Comparison of ENCODE assay signal across 2 cellular contexts in the genomic region with DNA sequence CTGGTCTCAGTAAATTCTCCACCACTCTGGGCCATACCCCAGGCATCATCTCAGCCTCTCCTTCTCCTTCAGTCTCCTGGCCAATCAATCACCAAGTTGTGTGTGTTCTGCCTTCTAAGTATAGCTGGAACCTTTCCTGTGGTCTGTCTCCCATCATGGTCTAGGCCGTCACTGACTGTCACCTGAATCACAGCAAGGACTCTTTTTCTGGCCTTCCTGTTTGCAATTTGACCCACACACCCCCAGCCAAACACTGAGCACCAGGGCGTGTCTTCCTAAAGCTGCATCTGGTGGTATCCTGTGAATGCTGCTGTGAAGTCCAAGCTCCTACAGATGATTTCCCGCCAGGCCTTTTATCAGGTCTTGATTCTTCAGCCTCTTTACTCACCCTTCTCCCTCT.
TF ChIP-seq lines count a peak whose summit lies in the region.

No MANE protein-coding gene starts in this region.

TF ChIP-seq in GM23338, 12 proteins besides CTCF, POLR2A, EP300 and RAD21 (continues in another document):
- TF ChIP-seq POLR2AphosphoS5 (IDR thresholded peaks at IDR 0.05; ENCODE audit: low read depth): no peak
- TF ChIP-seq, protein P1, sequence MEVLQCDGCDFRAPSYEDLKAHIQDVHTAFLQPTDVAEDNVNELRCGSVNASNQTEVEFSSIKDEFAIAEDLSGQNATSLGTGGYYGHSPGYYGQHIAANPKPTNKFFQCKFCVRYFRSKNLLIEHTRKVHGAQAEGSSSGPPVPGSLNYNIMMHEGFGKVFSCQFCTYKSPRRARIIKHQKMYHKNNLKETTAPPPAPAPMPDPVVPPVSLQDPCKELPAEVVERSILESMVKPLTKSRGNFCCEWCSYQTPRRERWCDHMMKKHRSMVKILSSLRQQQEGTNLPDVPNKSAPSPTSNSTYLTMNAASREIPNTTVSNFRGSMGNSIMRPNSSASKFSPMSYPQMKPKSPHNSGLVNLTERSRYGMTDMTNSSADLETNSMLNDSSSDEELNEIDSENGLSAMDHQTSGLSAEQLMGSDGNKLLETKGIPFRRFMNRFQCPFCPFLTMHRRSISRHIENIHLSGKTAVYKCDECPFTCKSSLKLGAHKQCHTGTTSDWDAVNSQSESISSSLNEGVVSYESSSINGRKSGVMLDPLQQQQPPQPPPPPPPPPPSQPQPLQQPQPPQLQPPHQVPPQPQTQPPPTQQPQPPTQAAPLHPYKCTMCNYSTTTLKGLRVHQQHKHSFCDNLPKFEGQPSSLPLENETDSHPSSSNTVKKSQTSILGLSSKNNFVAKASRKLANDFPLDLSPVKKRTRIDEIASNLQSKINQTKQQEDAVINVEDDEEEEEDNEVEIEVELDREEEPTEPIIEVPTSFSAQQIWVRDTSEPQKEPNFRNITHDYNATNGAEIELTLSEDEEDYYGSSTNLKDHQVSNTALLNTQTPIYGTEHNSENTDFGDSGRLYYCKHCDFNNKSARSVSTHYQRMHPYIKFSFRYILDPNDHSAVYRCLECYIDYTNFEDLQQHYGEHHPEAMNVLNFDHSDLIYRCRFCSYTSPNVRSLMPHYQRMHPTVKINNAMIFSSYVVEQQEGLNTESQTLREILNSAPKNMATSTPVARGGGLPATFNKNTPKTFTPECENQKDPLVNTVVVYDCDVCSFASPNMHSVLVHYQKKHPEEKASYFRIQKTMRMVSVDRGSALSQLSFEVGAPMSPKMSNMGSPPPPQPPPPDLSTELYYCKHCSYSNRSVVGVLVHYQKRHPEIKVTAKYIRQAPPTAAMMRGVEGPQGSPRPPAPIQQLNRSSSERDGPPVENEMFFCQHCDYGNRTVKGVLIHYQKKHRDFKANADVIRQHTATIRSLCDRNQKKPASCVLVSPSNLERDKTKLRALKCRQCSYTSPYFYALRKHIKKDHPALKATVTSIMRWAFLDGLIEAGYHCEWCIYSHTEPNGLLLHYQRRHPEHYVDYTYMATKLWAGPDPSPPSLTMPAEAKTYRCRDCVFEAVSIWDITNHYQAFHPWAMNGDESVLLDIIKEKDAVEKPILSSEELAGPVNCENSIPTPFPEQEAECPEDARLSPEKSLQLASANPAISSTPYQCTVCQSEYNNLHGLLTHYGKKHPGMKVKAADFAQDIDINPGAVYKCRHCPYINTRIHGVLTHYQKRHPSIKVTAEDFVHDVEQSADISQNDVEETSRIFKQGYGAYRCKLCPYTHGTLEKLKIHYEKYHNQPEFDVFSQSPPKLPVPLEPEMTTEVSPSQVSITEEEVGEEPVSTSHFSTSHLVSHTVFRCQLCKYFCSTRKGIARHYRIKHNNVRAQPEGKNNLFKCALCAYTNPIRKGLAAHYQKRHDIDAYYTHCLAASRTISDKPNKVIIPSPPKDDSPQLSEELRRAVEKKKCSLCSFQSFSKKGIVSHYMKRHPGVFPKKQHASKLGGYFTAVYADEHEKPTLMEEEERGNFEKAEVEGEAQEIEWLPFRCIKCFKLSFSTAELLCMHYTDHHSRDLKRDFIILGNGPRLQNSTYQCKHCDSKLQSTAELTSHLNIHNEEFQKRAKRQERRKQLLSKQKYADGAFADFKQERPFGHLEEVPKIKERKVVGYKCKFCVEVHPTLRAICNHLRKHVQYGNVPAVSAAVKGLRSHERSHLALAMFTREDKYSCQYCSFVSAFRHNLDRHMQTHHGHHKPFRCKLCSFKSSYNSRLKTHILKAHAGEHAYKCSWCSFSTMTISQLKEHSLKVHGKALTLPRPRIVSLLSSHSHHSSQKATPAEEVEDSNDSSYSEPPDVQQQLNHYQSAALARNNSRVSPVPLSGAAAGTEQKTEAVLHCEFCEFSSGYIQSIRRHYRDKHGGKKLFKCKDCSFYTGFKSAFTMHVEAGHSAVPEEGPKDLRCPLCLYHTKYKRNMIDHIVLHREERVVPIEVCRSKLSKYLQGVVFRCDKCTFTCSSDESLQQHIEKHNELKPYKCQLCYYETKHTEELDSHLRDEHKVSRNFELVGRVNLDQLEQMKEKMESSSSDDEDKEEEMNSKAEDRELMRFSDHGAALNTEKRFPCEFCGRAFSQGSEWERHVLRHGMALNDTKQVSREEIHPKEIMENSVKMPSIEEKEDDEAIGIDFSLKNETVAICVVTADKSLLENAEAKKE (CRISPR knock-in tag; IDR thresholded peaks at IDR 0.05): no peak
- TF ChIP-seq JUNB (IDR thresholded peaks at IDR 0.05; ENCODE audit: unreplicated experiment): no peak
- TF ChIP-seq ZNF331 (CRISPR knock-in tag; IDR thresholded peaks at IDR 0.05; ENCODE audit: low read depth): no peak
- TF ChIP-seq, protein P2, sequence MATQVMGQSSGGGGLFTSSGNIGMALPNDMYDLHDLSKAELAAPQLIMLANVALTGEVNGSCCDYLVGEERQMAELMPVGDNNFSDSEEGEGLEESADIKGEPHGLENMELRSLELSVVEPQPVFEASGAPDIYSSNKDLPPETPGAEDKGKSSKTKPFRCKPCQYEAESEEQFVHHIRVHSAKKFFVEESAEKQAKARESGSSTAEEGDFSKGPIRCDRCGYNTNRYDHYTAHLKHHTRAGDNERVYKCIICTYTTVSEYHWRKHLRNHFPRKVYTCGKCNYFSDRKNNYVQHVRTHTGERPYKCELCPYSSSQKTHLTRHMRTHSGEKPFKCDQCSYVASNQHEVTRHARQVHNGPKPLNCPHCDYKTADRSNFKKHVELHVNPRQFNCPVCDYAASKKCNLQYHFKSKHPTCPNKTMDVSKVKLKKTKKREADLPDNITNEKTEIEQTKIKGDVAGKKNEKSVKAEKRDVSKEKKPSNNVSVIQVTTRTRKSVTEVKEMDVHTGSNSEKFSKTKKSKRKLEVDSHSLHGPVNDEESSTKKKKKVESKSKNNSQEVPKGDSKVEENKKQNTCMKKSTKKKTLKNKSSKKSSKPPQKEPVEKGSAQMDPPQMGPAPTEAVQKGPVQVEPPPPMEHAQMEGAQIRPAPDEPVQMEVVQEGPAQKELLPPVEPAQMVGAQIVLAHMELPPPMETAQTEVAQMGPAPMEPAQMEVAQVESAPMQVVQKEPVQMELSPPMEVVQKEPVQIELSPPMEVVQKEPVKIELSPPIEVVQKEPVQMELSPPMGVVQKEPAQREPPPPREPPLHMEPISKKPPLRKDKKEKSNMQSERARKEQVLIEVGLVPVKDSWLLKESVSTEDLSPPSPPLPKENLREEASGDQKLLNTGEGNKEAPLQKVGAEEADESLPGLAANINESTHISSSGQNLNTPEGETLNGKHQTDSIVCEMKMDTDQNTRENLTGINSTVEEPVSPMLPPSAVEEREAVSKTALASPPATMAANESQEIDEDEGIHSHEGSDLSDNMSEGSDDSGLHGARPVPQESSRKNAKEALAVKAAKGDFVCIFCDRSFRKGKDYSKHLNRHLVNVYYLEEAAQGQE (IDR thresholded peaks at IDR 0.05; ENCODE audit: unreplicated experiment): no peak
- TF ChIP-seq CREB1 (CRISPR knock-in tag; IDR thresholded peaks at IDR 0.05; ENCODE audit: low read depth): no peak
- no peak for TF ChIP-seq ZNF114 (CRISPR knock-in tag; IDR thresholded peaks at IDR 0.05)
- TF ChIP-seq, protein P3, sequence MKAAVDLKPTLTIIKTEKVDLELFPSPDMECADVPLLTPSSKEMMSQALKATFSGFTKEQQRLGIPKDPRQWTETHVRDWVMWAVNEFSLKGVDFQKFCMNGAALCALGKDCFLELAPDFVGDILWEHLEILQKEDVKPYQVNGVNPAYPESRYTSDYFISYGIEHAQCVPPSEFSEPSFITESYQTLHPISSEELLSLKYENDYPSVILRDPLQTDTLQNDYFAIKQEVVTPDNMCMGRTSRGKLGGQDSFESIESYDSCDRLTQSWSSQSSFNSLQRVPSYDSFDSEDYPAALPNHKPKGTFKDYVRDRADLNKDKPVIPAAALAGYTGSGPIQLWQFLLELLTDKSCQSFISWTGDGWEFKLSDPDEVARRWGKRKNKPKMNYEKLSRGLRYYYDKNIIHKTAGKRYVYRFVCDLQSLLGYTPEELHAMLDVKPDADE (IDR thresholded peaks at IDR 0.05): no peak
- TF ChIP-seq NANOG (IDR thresholded peaks at IDR 0.05; ENCODE audit: borderline replicate concordance): no peak
- TF ChIP-seq EZH2 (IDR thresholded peaks at IDR 0.05; ENCODE audit: low read depth, unreplicated experiment): no peak

TF ChIP-seq in K562, 482 proteins besides CTCF, POLR2A, EP300 and RAD21 (continued from another document):
- no peak for TF ChIP-seq MTA2 (IDR thresholded peaks at IDR 0.05; ENCODE audit: low read depth)
- TF ChIP-seq, protein P4, sequence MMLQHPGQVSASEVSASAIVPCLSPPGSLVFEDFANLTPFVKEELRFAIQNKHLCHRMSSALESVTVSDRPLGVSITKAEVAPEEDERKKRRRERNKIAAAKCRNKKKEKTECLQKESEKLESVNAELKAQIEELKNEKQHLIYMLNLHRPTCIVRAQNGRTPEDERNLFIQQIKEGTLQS (IDR thresholded peaks at IDR 0.05): no peak
- TF ChIP-seq, protein P4 (CRISPR knock-in tag; conservative IDR thresholded peaks at IDR 0.05): no peak
- no peak for TF ChIP-seq ZNF282 (CRISPR knock-in tag; IDR thresholded peaks at IDR 0.05)
- TF ChIP-seq ZBED1 (IDR thresholded peaks at IDR 0.05): no peak
- TF ChIP-seq IRF2 (CRISPR knock-in tag; IDR thresholded peaks at IDR 0.05): no peak
